20 cellular contexts compared by ENCODE assay signal in genomic region chr5:62886603-62887315, GRCh38.
DNase-seq lines count a peak whose midpoint lies in the region; ATAC-seq and TF ChIP-seq lines count a peak whose summit lies in the region.
"Had no signal": no experiment of that assay in that cellular context is flagged by ENCODE, and none has a peak within 500 bp of the region (broad histone marks: within the 10 kb centered on the region; RNA-seq: fewer than 3 reads in every experiment).

No MANE protein-coding gene starts in this region.

- no peak overlapping the region for H2BK5ac ChIP-seq in mesendoderm (ENCODE audit: low read length)

- H3K23ac ChIP-seq in mesendoderm (ENCODE audit: low read length): no peak overlapping the region

- H3K36me3 ChIP-seq in mesendoderm (ENCODE audit: control insufficient read depth, insufficient read depth, low read length): no peaks in the 10 kb centered on the region
- no peaks in the 10 kb centered on the region for H3K36me3 ChIP-seq in smooth muscle cell (ENCODE audit: low read depth)
- H3K36me3 ChIP-seq: esophagus squamous epithelium, suprapubic skin had no signal

- H3K27ac ChIP-seq in mesendoderm (ENCODE audit: low read depth, low read length) (no peak overlapping the region), smooth muscle cell (ENCODE audit: low read depth) (peak overlapping the region; percentile 5), foreskin keratinocyte (no peak overlapping the region)
- H3K27ac ChIP-seq: esophagus squamous epithelium, suprapubic skin had no signal

- H3K79me2 ChIP-seq in mesendoderm (ENCODE audit: control insufficient read depth, insufficient read depth, low read length) (no peaks in the 10 kb centered on the region), smooth muscle cell (ENCODE audit: low read depth) (no peaks in the 10 kb centered on the region)

- no peak overlapping the region for H2AFZ ChIP-seq in smooth muscle cell (ENCODE audit: low read depth)

- peaks cover 31% of the 10 kb centered on the region for H3K4me1 Mint-ChIP-seq in chondrocyte (ENCODE audit: low read depth)
- H3K4me1 Mint-ChIP-seq: activated naive CD8-positive, alpha-beta T cell treated with anti-CD3 and anti-CD28 coated beads for 36 hours; activated T-helper 17 cell treated with anti-CD3 and anti-CD28 coated beads, Interleukin-2, amount 50 U/mL, for 72 hours had no signal

- H3K4me1 ChIP-seq in mesendoderm (ENCODE audit: control insufficient read depth, low read depth, low read length) (no peaks in the 10 kb centered on the region), smooth muscle cell (ENCODE audit: low read depth) (no peaks in the 10 kb centered on the region), foreskin keratinocyte (no peaks in the 10 kb centered on the region)
- H3K4me1 ChIP-seq: esophagus squamous epithelium, suprapubic skin had no signal

- H3K4me3 ChIP-seq in mesendoderm (ENCODE audit: low read length): no peak overlapping the region
- no peak overlapping the region for H3K4me3 ChIP-seq in smooth muscle cell
- H3K4me3 ChIP-seq: esophagus squamous epithelium, K562, suprapubic skin had no signal

- peaks cover 2% of the 10 kb centered on the region for H3K27me3 Mint-ChIP-seq in chondrocyte (ENCODE audit: low read depth)
- H3K27me3 Mint-ChIP-seq: activated naive CD8-positive, alpha-beta T cell treated with anti-CD3 and anti-CD28 coated beads for 36 hours had no signal

- H3K56ac ChIP-seq in mesendoderm (ENCODE audit: low read length): no peak overlapping the region

- TF ChIP-seq CTCF in chondrocyte (IDR thresholded peaks at IDR 0.05): no peak
- no peak for TF ChIP-seq CTCF in smooth muscle cell (IDR thresholded peaks at IDR 0.05; ENCODE audit: borderline replicate concordance, insufficient read depth, poor library complexity, severe bottlenecking)
- no peak for TF ChIP-seq CTCF in foreskin keratinocyte (conservative IDR thresholded peaks at IDR 0.05)

- no peak for TF ChIP-seq RAD21 in Ishikawa (IDR thresholded peaks at IDR 0.05; ENCODE audit: low read depth)

- ATAC-seq in foreskin keratinocyte: no peak
- ATAC-seq: activated T-helper 17 cell treated with anti-CD3 and anti-CD28 coated beads, Interleukin-2, amount 50 U/mL, for 72 hours; CD8-positive, alpha-beta T cell; HCT116; K562 had no signal

- peak overlapping the region; percentile 60 for H3K18ac ChIP-seq in mesendoderm (ENCODE audit: low read length)

- H4K20me1 ChIP-seq in smooth muscle cell (ENCODE audit: low read depth): no peaks in the 10 kb centered on the region

- 100% methylated on average over 2 of the region's 5 CpGs for WGBS in mesendoderm (ENCODE audit: extremely low coverage, insufficient coverage, low lambda C conversion rate)
- 48% methylated on average over 5 of the region's 5 CpGs for WGBS in smooth muscle cell (ENCODE audit: low lambda C conversion rate)

- H3K4ac ChIP-seq in mesendoderm (ENCODE audit: low read depth, low read length): no peak overlapping the region

- TF ChIP-seq EP300 in Ishikawa (IDR thresholded peaks at IDR 0.05; ENCODE audit: borderline replicate concordance): no peak

- H3K9me3 ChIP-seq in smooth muscle cell (replicated peaks; ENCODE audit: low read depth): no peaks in the 10 kb centered on the region
- H3K9me3 ChIP-seq: esophagus squamous epithelium, suprapubic skin had no signal

- no peak overlapping the region for H4K8ac ChIP-seq in mesendoderm (ENCODE audit: low read depth, low read length)

- H3K9ac ChIP-seq in mesendoderm (ENCODE audit: low read length) (no peak overlapping the region), smooth muscle cell (ENCODE audit: low read depth) (no peak overlapping the region)

- no peak overlapping the region for H4K5ac ChIP-seq in mesendoderm (ENCODE audit: low read length)

- intact Hi-C loops in posterior cingulate gyrus (cut with DNase I): no loop called here

- peak overlapping the region; percentile 58 for H3K27ac Mint-ChIP-seq in chondrocyte (ENCODE audit: unreplicated experiment)
- H3K27ac Mint-ChIP-seq: activated naive CD8-positive, alpha-beta T cell treated with anti-CD3 and anti-CD28 coated beads for 36 hours; activated T-helper 17 cell treated with anti-CD3 and anti-CD28 coated beads, Interleukin-2, amount 50 U/mL, for 72 hours; CD8-positive, alpha-beta T cell had no signal

- H3K79me1 ChIP-seq in mesendoderm (ENCODE audit: low read length): no peaks in the 10 kb centered on the region

- H3K36me3 Mint-ChIP-seq in chondrocyte (ENCODE audit: low read depth): peaks cover under 1% of the 10 kb centered on the region
- H3K36me3 Mint-ChIP-seq: activated naive CD8-positive, alpha-beta T cell treated with anti-CD3 and anti-CD28 coated beads for 36 hours; CD8-positive, alpha-beta T cell had no signal

- H3K4me2 ChIP-seq in mesendoderm (ENCODE audit: low read length) (no peak overlapping the region), smooth muscle cell (peak overlapping the region; percentile 5)

- H3K27me3 ChIP-seq in mesendoderm (ENCODE audit: insufficient read depth, low read length, poor library complexity): no peaks in the 10 kb centered on the region
- H3K27me3 ChIP-seq in smooth muscle cell (ENCODE audit: low read depth): no peaks in the 10 kb centered on the region
- no peaks in the 10 kb centered on the region for H3K27me3 ChIP-seq in foreskin keratinocyte
- H3K27me3 ChIP-seq: esophagus squamous epithelium, suprapubic skin had no signal

- DNase-seq in chondrocyte (ENCODE audit: low spot score) (no peak), mesendoderm (peak; percentile 88), smooth muscle cell (lab: John Stamatoyannopoulos, UW; ENCODE audit: unreplicated experiment) (no peak), posterior cingulate gyrus (no peak), NCI-H146 treated with DMSO at 0.1 percent for 48 hours (lab: John Stamatoyannopoulos, UW; ENCODE audit: unreplicated experiment) (no peak), foreskin keratinocyte (no peak)
- DNase-seq: activated CD4-positive, alpha-beta T cell treated with anti-CD3 and anti-CD28 coated beads, Interleukin-2, amount 50 U/mL, for 1 hour; activated naive CD8-positive, alpha-beta T cell treated with anti-CD3 and anti-CD28 coated beads for 36 hours; CD8-positive, alpha-beta T cell; DMS53; esophagus squamous epithelium; GF-D8; NCI-H1694; NCI-H69; RPMI8226 had no signal

- no peak overlapping the region for H3K4me3 Mint-ChIP-seq in chondrocyte (ENCODE audit: unreplicated experiment)
- H3K4me3 Mint-ChIP-seq: activated naive CD8-positive, alpha-beta T cell treated with anti-CD3 and anti-CD28 coated beads for 36 hours; activated T-helper 17 cell treated with anti-CD3 and anti-CD28 coated beads, Interleukin-2, amount 50 U/mL, for 72 hours; CD8-positive, alpha-beta T cell had no signal

- no peak overlapping the region for H2BK15ac ChIP-seq in mesendoderm (replicated peaks; ENCODE audit: low read depth)

- H3F3A ChIP-seq in smooth muscle cell (ENCODE audit: low read depth): no peaks in the 10 kb centered on the region

- H3K9me3 Mint-ChIP-seq in chondrocyte (ENCODE audit: low read depth): peaks cover 6% of the 10 kb centered on the region
- H3K9me3 Mint-ChIP-seq: activated naive CD8-positive, alpha-beta T cell treated with anti-CD3 and anti-CD28 coated beads for 36 hours; CD8-positive, alpha-beta T cell had no signal

- no peak overlapping the region for H2AK5ac ChIP-seq in mesendoderm (ENCODE audit: low read length)

- no peak overlapping the region for H2BK120ac ChIP-seq in mesendoderm (ENCODE audit: low read depth, low read length)

TF ChIP-seq in Ishikawa, 13 proteins besides CTCF, POLR2A, EP300 and RAD21:
- no peak for TF ChIP-seq CREB1 (IDR thresholded peaks at IDR 0.05; ENCODE audit: low read depth)
- no peak for TF ChIP-seq MAX (IDR thresholded peaks at IDR 0.05)
- TF ChIP-seq TAF1 (IDR thresholded peaks at IDR 0.05; ENCODE audit: low read depth): no peak
- TF ChIP-seq TCF12 (IDR thresholded peaks at IDR 0.05; ENCODE audit: low read depth): no peak
- TF ChIP-seq ZBTB7A (IDR thresholded peaks at IDR 0.05; ENCODE audit: low read depth): no peak
- TF ChIP-seq YY1 (IDR thresholded peaks at IDR 0.05; ENCODE audit: low read depth): no peak
- no peak for TF ChIP-seq EGR1 (IDR thresholded peaks at IDR 0.05)
- peak; percentile 82 for TF ChIP-seq TEAD4 (IDR thresholded peaks at IDR 0.05)
- TF ChIP-seq REST (IDR thresholded peaks at IDR 0.05; ENCODE audit: low read depth): no peak
